ENCODE assay signal across 8 cellular contexts in genomic region chr12:45215419-45216296, GRCh38. TPM values are rescaled to one million over a fixed set of nuclear protein-coding genes. Genes with fewer than 3 reads are reported as not detected.
DNase-seq lines count a peak whose midpoint lies in the region; ATAC-seq and TF ChIP-seq lines count a peak whose summit lies in the region.

A gene with protein sequence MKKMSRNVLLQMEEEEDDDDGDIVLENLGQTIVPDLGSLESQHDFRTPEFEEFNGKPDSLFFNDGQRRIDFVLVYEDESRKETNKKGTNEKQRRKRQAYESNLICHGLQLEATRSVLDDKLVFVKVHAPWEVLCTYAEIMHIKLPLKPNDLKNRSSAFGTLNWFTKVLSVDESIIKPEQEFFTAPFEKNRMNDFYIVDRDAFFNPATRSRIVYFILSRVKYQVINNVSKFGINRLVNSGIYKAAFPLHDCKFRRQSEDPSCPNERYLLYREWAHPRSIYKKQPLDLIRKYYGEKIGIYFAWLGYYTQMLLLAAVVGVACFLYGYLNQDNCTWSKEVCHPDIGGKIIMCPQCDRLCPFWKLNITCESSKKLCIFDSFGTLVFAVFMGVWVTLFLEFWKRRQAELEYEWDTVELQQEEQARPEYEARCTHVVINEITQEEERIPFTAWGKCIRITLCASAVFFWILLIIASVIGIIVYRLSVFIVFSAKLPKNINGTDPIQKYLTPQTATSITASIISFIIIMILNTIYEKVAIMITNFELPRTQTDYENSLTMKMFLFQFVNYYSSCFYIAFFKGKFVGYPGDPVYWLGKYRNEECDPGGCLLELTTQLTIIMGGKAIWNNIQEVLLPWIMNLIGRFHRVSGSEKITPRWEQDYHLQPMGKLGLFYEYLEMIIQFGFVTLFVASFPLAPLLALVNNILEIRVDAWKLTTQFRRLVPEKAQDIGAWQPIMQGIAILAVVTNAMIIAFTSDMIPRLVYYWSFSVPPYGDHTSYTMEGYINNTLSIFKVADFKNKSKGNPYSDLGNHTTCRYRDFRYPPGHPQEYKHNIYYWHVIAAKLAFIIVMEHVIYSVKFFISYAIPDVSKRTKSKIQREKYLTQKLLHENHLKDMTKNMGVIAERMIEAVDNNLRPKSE (plus strand): TSS chr12:45216095. CDS start chr12:45216322, 227 bp downstream.

- DNase-seq in DMS79 (lab: John Stamatoyannopoulos, UW), result peak; percentile 58
- DNase-seq in activated T-cell treated with anti-CD3 and anti-CD28 coated beads, Interleukin-2, amount 50 U/mL, for 1 hour, result peak; percentile 76
- peak; percentile 69 to 76 for DNase-seq in erythroblast (lab: John Stamatoyannopoulos, UW)
- peak; percentile 62 to 71 for DNase-seq in stimulated activated CD8-positive, alpha-beta memory T cell treated with anti-CD3 and anti-CD28 coated beads, Interleukin-7, amount 100 ng/mL, for 4 hours (ENCODE audit: low read depth in 2 of 2)

- H3K27ac ChIP-seq in muscle layer of colon (ENCODE audit: low read depth, low read length), result peak within 1 kb of the TSS; percentile 95

- H3K4me1 ChIP-seq in muscle layer of colon (ENCODE audit: insufficient read depth, low read length), result peaks cover 31% of the 10 kb centered on the region

- TF ChIP-seq RAD21 in Ishikawa (IDR thresholded peaks at IDR 0.05; ENCODE audit: low read depth), result peak; percentile 43; the same call in 1 of the 2 replicates

- H3K4me3 ChIP-seq in muscle layer of colon (ENCODE audit: low read depth in 1 of 2, low read length in 2 of 2), result peak within 1 kb of the TSS; percentile 83 to 93

- H3K9ac ChIP-seq in muscle layer of colon (ENCODE audit: low read length), result peak within 1 kb of the TSS; percentile 67

- H3K36me3 ChIP-seq in muscle layer of colon (ENCODE audit: insufficient read depth, low read length), result no peaks in the 10 kb centered on the region

- peak; percentile 45; the same call in 1 of the 2 replicates for TF ChIP-seq EP300 in Ishikawa (IDR thresholded peaks at IDR 0.05; ENCODE audit: borderline replicate concordance)

- peak; percentile 62 for TF ChIP-seq POLR2A in erythroblast (IDR thresholded peaks at IDR 0.05; ENCODE audit: low read length)

- H3K9me3 ChIP-seq in muscle layer of colon (ENCODE audit: low read length), result no peaks in the 10 kb centered on the region

- ATAC-seq in GM21619 (IDR thresholded peaks at IDR 0.05; ENCODE audit: unreplicated experiment), result peak; percentile 63

- no peaks in the 10 kb centered on the region for H3K27me3 ChIP-seq in muscle layer of colon (ENCODE audit: control insufficient read depth in 1 of 2, insufficient read depth in 2 of 2, low read length in 2 of 2)

TF ChIP-seq in Ishikawa, 13 proteins besides CTCF, POLR2A, EP300 and RAD21 (continues in another document):
- peak; percentile 98 for TF ChIP-seq ZBTB7A (IDR thresholded peaks at IDR 0.05; ENCODE audit: low read depth)
- peak; percentile 64 for TF ChIP-seq TEAD4 (IDR thresholded peaks at IDR 0.05)
- no peak; the same call in none of the 2 replicates for TF ChIP-seq TCF12 (IDR thresholded peaks at IDR 0.05; ENCODE audit: low read depth)
- TF ChIP-seq USF1 (IDR thresholded peaks at IDR 0.05), result peak; percentile 72
- peak; percentile 72 for TF ChIP-seq EGR1 (IDR thresholded peaks at IDR 0.05)
- peak; percentile 73 for TF ChIP-seq TAF1 (IDR thresholded peaks at IDR 0.05; ENCODE audit: low read depth)
- peak; percentile 17; the same call in 1 of the 2 replicates for TF ChIP-seq YY1 (IDR thresholded peaks at IDR 0.05; ENCODE audit: low read depth)
- TF ChIP-seq, protein P1, sequence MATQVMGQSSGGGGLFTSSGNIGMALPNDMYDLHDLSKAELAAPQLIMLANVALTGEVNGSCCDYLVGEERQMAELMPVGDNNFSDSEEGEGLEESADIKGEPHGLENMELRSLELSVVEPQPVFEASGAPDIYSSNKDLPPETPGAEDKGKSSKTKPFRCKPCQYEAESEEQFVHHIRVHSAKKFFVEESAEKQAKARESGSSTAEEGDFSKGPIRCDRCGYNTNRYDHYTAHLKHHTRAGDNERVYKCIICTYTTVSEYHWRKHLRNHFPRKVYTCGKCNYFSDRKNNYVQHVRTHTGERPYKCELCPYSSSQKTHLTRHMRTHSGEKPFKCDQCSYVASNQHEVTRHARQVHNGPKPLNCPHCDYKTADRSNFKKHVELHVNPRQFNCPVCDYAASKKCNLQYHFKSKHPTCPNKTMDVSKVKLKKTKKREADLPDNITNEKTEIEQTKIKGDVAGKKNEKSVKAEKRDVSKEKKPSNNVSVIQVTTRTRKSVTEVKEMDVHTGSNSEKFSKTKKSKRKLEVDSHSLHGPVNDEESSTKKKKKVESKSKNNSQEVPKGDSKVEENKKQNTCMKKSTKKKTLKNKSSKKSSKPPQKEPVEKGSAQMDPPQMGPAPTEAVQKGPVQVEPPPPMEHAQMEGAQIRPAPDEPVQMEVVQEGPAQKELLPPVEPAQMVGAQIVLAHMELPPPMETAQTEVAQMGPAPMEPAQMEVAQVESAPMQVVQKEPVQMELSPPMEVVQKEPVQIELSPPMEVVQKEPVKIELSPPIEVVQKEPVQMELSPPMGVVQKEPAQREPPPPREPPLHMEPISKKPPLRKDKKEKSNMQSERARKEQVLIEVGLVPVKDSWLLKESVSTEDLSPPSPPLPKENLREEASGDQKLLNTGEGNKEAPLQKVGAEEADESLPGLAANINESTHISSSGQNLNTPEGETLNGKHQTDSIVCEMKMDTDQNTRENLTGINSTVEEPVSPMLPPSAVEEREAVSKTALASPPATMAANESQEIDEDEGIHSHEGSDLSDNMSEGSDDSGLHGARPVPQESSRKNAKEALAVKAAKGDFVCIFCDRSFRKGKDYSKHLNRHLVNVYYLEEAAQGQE (IDR thresholded peaks at IDR 0.05; ENCODE audit: low read depth), result no peak
- peak; percentile 61 for TF ChIP-seq FOXM1 (IDR thresholded peaks at IDR 0.05; ENCODE audit: borderline replicate concordance, low read depth)
- TF ChIP-seq NFIC (IDR thresholded peaks at IDR 0.05), result peak; percentile 30
- TF ChIP-seq CEBPB (IDR thresholded peaks at IDR 0.05), result 0 out of 2 replicates have a peak, but pooled peaks have one; percentile 17
- peak; percentile 89 for TF ChIP-seq MAX (IDR thresholded peaks at IDR 0.05)

TF ChIP-seq in PFSK-1, 5 proteins besides CTCF, POLR2A, EP300 and RAD21:
- TF ChIP-seq, protein P1 (IDR thresholded peaks at IDR 0.05; ENCODE audit: insufficient read depth in 1 of 2, low read depth in 2 of 2, low read length in 2 of 2), result peak in 1 of 2 experiments; percentile 26; a peak in 1 of 4 replicates
- TF ChIP-seq POLR2AphosphoS5 (IDR thresholded peaks at IDR 0.05; ENCODE audit: low read depth, low read length) (peak; percentile 65; the same call in 1 of the 2 replicates), TAF1 (IDR thresholded peaks at IDR 0.05; ENCODE audit: borderline replicate concordance, insufficient read depth, low read length) (peak; percentile 88; the same call in 1 of the 2 replicates), SIN3A (IDR thresholded peaks at IDR 0.05; ENCODE audit: borderline replicate concordance, insufficient read depth, low read length) (peak; percentile 60; the same call in 1 of the 2 replicates), FOXP2 (optimal IDR thresholded peaks at IDR 0.05; ENCODE audit: borderline replicate concordance, extremely low read depth, extremely low read length, insufficient read depth) (peak; percentile 60)
TF ChIP-seq in PFSK-1: peak in this region for 5.

RNA-seq across cellular contexts. Expression of the gene that starts here (rescaled TPM):
- polyA plus RNA-seq in PFSK-1 (2012; ENCODE audit: insufficient read length, low read depth), result 19.8 TPM

Comparison
In these comparisons a context has a peak if more than half of its experiments do, and no peak if none do; other contexts are left out.
1. Peak in every context shown above with its lines: DNase-seq, ATAC-seq, H3K4me3 ChIP-seq and H3K27ac ChIP-seq.